ENCODE assay signal across 15 cellular contexts in genomic region chr14:75231320-75231719, GRCh38. TPM values are rescaled to one million over a fixed set of nuclear protein-coding genes. Genes with fewer than 3 reads are reported as not detected.
DNase-seq lines count a peak whose midpoint lies in the region; ATAC-seq and TF ChIP-seq lines count a peak whose summit lies in the region.
"Had no signal": no experiment of that assay in that cellular context is flagged by ENCODE, and none has a peak within 500 bp of the region (broad histone marks: within the 10 kb centered on the region; RNA-seq: fewer than 3 reads in every experiment).

No MANE protein-coding gene starts in this region.

- H3K4me3 ChIP-seq in stomach (no peak overlapping the region), heart left ventricle (no peak overlapping the region), spleen (no peak overlapping the region)
- H3K4me3 ChIP-seq: body of pancreas, SJSA1 had no signal

- no peaks in the 10 kb centered on the region for H3K27me3 Mint-ChIP-seq in MCF 10A (ENCODE audit: insufficient read depth, unreplicated experiment)
- H3K27me3 Mint-ChIP-seq in HFFc6 (ENCODE audit: insufficient read depth) = no peaks in the 10 kb centered on the region

- CTCF ChIA-PET in MCF 10A (lab: Yijun Ruan, JAX) = no interaction called here

- no peak for TF ChIP-seq POLR2A in stomach (IDR thresholded peaks at IDR 0.05)
- no peak for TF ChIP-seq POLR2A in heart left ventricle (IDR thresholded peaks at IDR 0.05)
- no peak for TF ChIP-seq POLR2A in spleen (IDR thresholded peaks at IDR 0.05)

- no peaks in the 10 kb centered on the region for H3K9me3 Mint-ChIP-seq in MCF 10A (ENCODE audit: unreplicated experiment)
- no peaks in the 10 kb centered on the region for H3K9me3 Mint-ChIP-seq in HFFc6
- H3K9me3 Mint-ChIP-seq: activated T-helper 1 cell treated with anti-CD3 and anti-CD28 coated beads, Interleukin-12 subunit alpha, Interleukin-12 subunit beta, Interleukin-2, Interleukin-4 antibody, amounts not matched to agents 30 ng/mL and 10 ng/mL and 1 ng/mL, durations not matched to agents 14 hours and 24 hours and 36 hours; memory B cell had no signal

- BruUV-seq in MCF 10A (replicated peaks; lab: Mats Ljungman, UMichigan) = no TSS peak

- no peak for DNase-seq in MCF 10A (ENCODE audit: unreplicated experiment)
- no peak for DNase-seq in stomach
- no peak for DNase-seq in heart left ventricle
- no peak for DNase-seq in spleen
- no peak for DNase-seq in NCI-H2227 treated with DMSO at 0.1 percent for 48 hours (lab: John Stamatoyannopoulos, UW)
- DNase-seq in HFFc6 = no peak
- DNase-seq: activated CD4-positive, alpha-beta T cell treated with anti-CD3 and anti-CD28 coated beads for 1 hour; body of pancreas; NCI-H1436 treated with DMSO at 0.1 percent for 48 hours; NCI-H774 had no signal

- H3K36me3 Mint-ChIP-seq in MCF 10A (ENCODE audit: insufficient read depth, unreplicated experiment) (no peaks in the 10 kb centered on the region), HFFc6 (ENCODE audit: low read depth) (no peaks in the 10 kb centered on the region)
- H3K36me3 Mint-ChIP-seq: memory B cell had no signal

- intact Hi-C loops in MCF 10A (cut with micrococcal nuclease) = loop anchor here (2.0 kb wide), 1 partner anchor 23 kb away; no protein-coding TSS in a partner anchor
- intact Hi-C loops in stomach (cut with DNase I; ENCODE audit: low total_unique reads) = no loop called here
- intact Hi-C loops in heart left ventricle (cut with DNase I) = loop anchor here in 4 of 10 donors (5.0 to 10.0 kb wide), 4 partner anchors 34 to 63 kb away; partner anchors contain the start of gene TMED10 (in 1 of the 4)
- intact Hi-C loops in spleen (cut with DNase I; ENCODE audit: low total_unique reads) = loop anchor here (10.0 kb wide), 1 partner anchor 63 kb away; no protein-coding TSS in a partner anchor

- no peaks in the 10 kb centered on the region for H3K9me3 ChIP-seq in stomach
- H3K9me3 ChIP-seq in heart left ventricle = no peaks in the 10 kb centered on the region
- H3K9me3 ChIP-seq in spleen = no peaks in the 10 kb centered on the region
- H3K9me3 ChIP-seq: body of pancreas, SJSA1 had no signal

- 48 to 100% (median 87%) methylated on average over 2 of the region's 2 CpGs for WGBS in stomach, 5 donors
- 72 to 95% (median 89%) methylated on average over 2 of the region's 2 CpGs for WGBS in heart left ventricle, 4 donors
- WGBS in spleen, 5 donors = 63 to 91% (median 85%) methylated on average over 2 of the region's 2 CpGs

- H3K4me3 Mint-ChIP-seq in MCF 10A (ENCODE audit: unreplicated experiment) (no peak overlapping the region), HFFc6 (no peak overlapping the region)
- H3K4me3 Mint-ChIP-seq: activated T-helper 1 cell treated with anti-CD3 and anti-CD28 coated beads, Interleukin-12 subunit alpha, Interleukin-12 subunit beta, Interleukin-2, Interleukin-4 antibody, amounts not matched to agents 30 ng/mL and 10 ng/mL and 1 ng/mL, durations not matched to agents 14 hours and 24 hours and 36 hours had no signal

- H3K4me1 ChIP-seq in stomach (peaks cover 16 to 52% (median 29%) of the 10 kb centered on the region in 4 donors), heart left ventricle (peaks cover 0 to 70% (median 10%) of the 10 kb centered on the region in 12 donors), spleen (peaks cover 15 to 90% (median 52%) of the 10 kb centered on the region in 6 donors)

- POLR2A ChIA-PET in MCF 10A (lab: Yijun Ruan, JAX) = interaction anchor here (1.1 to 6.4 kb wide), 5 partner anchors 10 to 104 kb away, joined by 3 to 49 read pairs (median 9); partner anchors contain the start of gene NEK9

- no peak for TF ChIP-seq EP300 in stomach (IDR thresholded peaks at IDR 0.05)

- H3K27me3 ChIP-seq in stomach = no peaks in the 10 kb centered on the region
- no peaks in the 10 kb centered on the region for H3K27me3 ChIP-seq in heart left ventricle
- H3K27me3 ChIP-seq in spleen (replicated peaks in 1 of 7) = no peaks in the 10 kb centered on the region
- H3K27me3 ChIP-seq: body of pancreas, SJSA1 had no signal

- peaks cover 44% of the 10 kb centered on the region for H3K4me1 Mint-ChIP-seq in MCF 10A (ENCODE audit: insufficient read depth, unreplicated experiment)
- peaks cover 27% of the 10 kb centered on the region for H3K4me1 Mint-ChIP-seq in HFFc6 (ENCODE audit: low read depth)

- H3K27ac ChIP-seq in stomach (peak overlapping the region in 4 of 5 donors; percentile 69 to 80 (median 74)), heart left ventricle (no peak overlapping the region), spleen (no peak overlapping the region)
- H3K27ac ChIP-seq: SJSA1 had no signal

- H3K36me3 ChIP-seq in stomach = no peaks in the 10 kb centered on the region
- H3K36me3 ChIP-seq in heart left ventricle = no peaks in the 10 kb centered on the region
- H3K36me3 ChIP-seq in spleen = no peaks in the 10 kb centered on the region
- H3K36me3 ChIP-seq: SJSA1 had no signal

- ATAC-seq in GM18873 (IDR thresholded peaks at IDR 0.05; ENCODE audit: low FRiP score, unreplicated experiment) = peak; percentile 46
- ATAC-seq in HG03135 (IDR thresholded peaks at IDR 0.05; ENCODE audit: unreplicated experiment) = peak; percentile 78
- ATAC-seq in heart left ventricle = no peak
- ATAC-seq: body of pancreas had no signal

- TF ChIP-seq CTCF in MCF 10A (IDR thresholded peaks at IDR 0.05; ENCODE audit: unreplicated experiment) (no peak), stomach (IDR thresholded peaks at IDR 0.05) (no peak), heart left ventricle (IDR thresholded peaks at IDR 0.05) (no peak), spleen (IDR thresholded peaks at IDR 0.05 in 8 of 11, conservative IDR thresholded peaks at IDR 0.05 in 3 of 11) (no peak), HFFc6 (IDR thresholded peaks at IDR 0.05) (no peak)

- H3K27ac Mint-ChIP-seq in MCF 10A (ENCODE audit: low read depth, unreplicated experiment) (peak overlapping the region; percentile 94), HFFc6 (no peak overlapping the region)
- H3K27ac Mint-ChIP-seq: activated T-helper 1 cell treated with anti-CD3 and anti-CD28 coated beads, Interleukin-12 subunit alpha, Interleukin-12 subunit beta, Interleukin-2, Interleukin-4 antibody, amounts not matched to agents 30 ng/mL and 10 ng/mL and 1 ng/mL, durations not matched to agents 14 hours and 24 hours and 36 hours had no signal

RNA-seq across cellular contexts. Expression of gene FOS, which starts 47.3 kb away (rescaled TPM):
- 73.1 and 139 TPM in 2 replicates for total RNA-seq in MCF 10A (2022)
- 1,000 to 10,000 TPM in 1 of 5 donors, 100 to 1,000 TPM in 4; 134 to 1,274 (median 649) TPM for total RNA-seq in stomach
- polyA plus RNA-seq in stomach = 10 to 100 TPM; 62.2 to 82.0 (median 77.1) TPM
- 100 to 1,000 TPM in 1 of 9 donors, 10 to 100 TPM in 6, 1 to 10 TPM in 2; 6.5 to 549 (median 28.6) TPM for total RNA-seq in heart left ventricle
- polyA plus RNA-seq in heart left ventricle = 10 to 100 TPM; 24.1 to 49.4 TPM
- total RNA-seq in spleen = 100 to 1,000 TPM in 5 of 7 donors, 10 to 100 TPM in 2; 46.0 to 414 (median 192) TPM
- polyA plus RNA-seq in spleen = 10 to 100 TPM; 18.8 to 32.9 (median 20.2) TPM
- total RNA-seq in HFFc6 (2021; fragmentation: NEBNext Ultra II Directional; extraction: Animal tissue kit (Norgen Biotek cat#: 25700)) = 100 to 1,000 TPM; 118 to 368 (median 342) TPM

RNA-seq across cellular contexts. Expression of gene TMED10, which starts 54.9 kb away (rescaled TPM):
- total RNA-seq in MCF 10A (2022) = 454 and 526 TPM in 2 replicates
- total RNA-seq in stomach = 100 to 1,000 TPM in 4 of 5 donors, 10 to 100 TPM in 1; 26.6 to 292 (median 140) TPM
- 10 to 100 TPM; 48.4 to 71.7 (median 61.9) TPM for polyA plus RNA-seq in stomach
- total RNA-seq in heart left ventricle = 100 to 1,000 TPM; 235 to 362 (median 275) TPM
- 100 to 1,000 TPM in 1 of 2 donors, 10 to 100 TPM in 1; 56.4 to 398 TPM for polyA plus RNA-seq in heart left ventricle
- 100 to 1,000 TPM; 167 to 212 (median 191) TPM for total RNA-seq in spleen
- 10 to 100 TPM; 33.3 to 52.2 (median 46.6) TPM for polyA plus RNA-seq in spleen
- 100 to 1,000 TPM; 370 to 494 (median 430) TPM for total RNA-seq in HFFc6 (2021; fragmentation: NEBNext Ultra II Directional; extraction: Animal tissue kit (Norgen Biotek cat#: 25700))

Comparison
In these comparisons a context has a peak if more than half of its experiments do, and no peak if none do; other contexts are left out.
1. ATAC-seq: peak in GM18873 (single experiment) and HG03135 (single experiment); none in heart left ventricle (0 of 4).
2. H3K27ac ChIP-seq: peak in stomach (4 of 5); none in heart left ventricle (0 of 12) and spleen (0 of 8).